ENCODE assay signal across 38 cellular contexts in the genomic region with DNA sequence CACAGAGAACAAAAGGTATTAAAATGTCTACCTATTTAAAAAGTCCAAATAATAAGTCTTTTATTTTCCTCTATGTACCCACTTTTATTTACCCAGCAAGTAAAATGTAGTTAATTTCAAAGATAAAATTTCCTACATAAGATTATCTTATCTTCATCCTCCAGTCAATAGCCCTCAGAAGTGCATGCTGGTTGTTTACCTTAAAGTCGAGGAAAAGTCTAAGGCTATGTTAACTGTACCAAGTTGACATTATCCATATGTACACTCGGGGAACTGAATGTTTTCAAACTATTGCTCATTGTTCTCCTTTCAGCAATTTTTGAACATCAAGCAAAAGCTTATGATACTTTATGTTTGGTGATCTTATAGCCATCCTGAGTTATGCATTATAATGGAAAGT. TPM values are rescaled to one million over a fixed set of nuclear protein-coding genes. Genes with fewer than 3 reads are reported as not detected.
"Had no signal": no experiment of that assay in that cellular context is flagged by ENCODE, and none has a peak within 500 bp of the region (broad histone marks: within the 10 kb centered on the region; RNA-seq: fewer than 3 reads in every experiment).

No MANE protein-coding gene starts in this region.

- FAIRE-seq: astrocyte, TTC549 had no signal

- H3K27ac ChIP-seq: adrenal gland, body of pancreas, brain microvascular endothelial cell, breast epithelium, WERI-Rb-1 had no signal

- H3K36me3 ChIP-seq: adrenal gland, brain microvascular endothelial cell, breast epithelium, WERI-Rb-1 had no signal

- ATAC-seq: activated CD8-positive, alpha-beta T cell treated with anti-CD3 and anti-CD28 coated beads for 36 hours; activated naive CD4-positive, alpha-beta T cell treated with anti-CD3 and anti-CD28 coated beads, Interleukin-2, amount 50 U/mL, for 72 hours; activated T-cell treated with anti-CD3 and anti-CD28 coated beads, Interleukin-2, amount 50 U/mL, for 4 hours; activated T-cell treated with anti-CD3 and anti-CD28 coated beads, Interleukin-2, amount 50 U/mL, for 72 hours; activated T-helper 17 cell treated with anti-CD3 and anti-CD28 coated beads, Interleukin-2, amount 50 U/mL, for 72 hours; body of pancreas; WTC11 had no signal

- H3K9me3 ChIP-seq: adrenal gland had no signal

- H3K4me3 ChIP-seq: adrenal gland, body of pancreas, breast epithelium had no signal

- DNase-seq: activated CD4-positive, alpha-beta memory T cell treated with anti-CD3 and anti-CD28 coated beads for 36 hours; activated CD4-positive, alpha-beta T cell treated with anti-CD3 and anti-CD28 coated beads for 4 hours; activated CD4-positive, alpha-beta T cell treated with anti-CD3 and anti-CD28 coated beads, Interleukin-2, amount 10 ng/mL, durations not matched to agents 24 days and 14 days; activated CD4-positive, alpha-beta T cell treated with anti-CD3 and anti-CD28 coated beads, Interleukin-2, amount 50 U/mL, for 1 hour; activated CD4-positive, alpha-beta T cell treated with anti-CD3 and anti-CD28 coated beads, Interleukin-2, amount 50 U/mL, for 4 hours; activated CD4-positive, CD25-positive, alpha-beta regulatory T cell; activated CD4-positive, CD25-positive, alpha-beta regulatory T cell treated with anti-CD3 and anti-CD28 coated beads, Interleukin-2, amount 50 U/mL, for 72 hours; activated CD8-positive, alpha-beta memory T cell treated with anti-CD3 and anti-CD28 coated beads, Interleukin-2, amount 50 U/mL, for 4 hours; activated CD8-positive, alpha-beta T cell treated with anti-CD3 and anti-CD28 coated beads for 36 hours; activated effector memory CD4-positive, alpha-beta T cell treated with anti-CD3 and anti-CD28 coated beads, Interleukin-2, amount 50 U/mL, for 16 hours; activated gamma-delta T cell treated with Interleukin-2 at 50 U/mL for 16 hours; activated naive CD4-positive, alpha-beta T cell; activated naive CD4-positive, alpha-beta T cell treated with anti-CD3 and anti-CD28 coated beads for 36 hours; activated naive CD4-positive, alpha-beta T cell treated with anti-CD3 and anti-CD28 coated beads, Interleukin-2, amount 50 U/mL, for 16 hours; activated naive CD8-positive, alpha-beta T cell treated with anti-CD3 and anti-CD28 coated beads for 36 hours; activated T-cell treated with anti-CD3 and anti-CD28 coated beads for 4 hours; activated T-cell treated with anti-CD3 and anti-CD28 coated beads, Interleukin-2, amount 50 U/mL, for 1 hour; activated T-cell treated with anti-CD3 and anti-CD28 coated beads, Interleukin-2, amount 50 U/mL, for 4 hours; activated T-cell treated with anti-CD3 and anti-CD28 coated beads, Interleukin-2, amount 50 U/mL, for 72 hours; adrenal gland; amniotic stem cell; aorta; body of pancreas; brain microvascular endothelial cell; central memory CD4-positive, alpha-beta T cell; T-helper 1 cell; T-helper 2 cell; T-helper 9 cell; WERI-Rb-1 had no signal

- H3K27me3 ChIP-seq: adrenal gland, body of pancreas, brain microvascular endothelial cell, breast epithelium had no signal

- H3K4me1 ChIP-seq: adrenal gland, body of pancreas, breast epithelium had no signal

RNA-seq across cellular contexts. Expression of gene LIPF, which starts 24.1 kb away (rescaled TPM):
- total RNA-seq: activated CD4-positive, alpha-beta memory T cell treated with anti-CD3 and anti-CD28 coated beads for 36 hours; activated CD4-positive, alpha-beta T cell treated with anti-CD3 and anti-CD28 coated beads, Interleukin-2, amount 10 ng/mL, durations not matched to agents 24 days and 14 days; activated CD8-positive, alpha-beta memory T cell treated with anti-CD3 and anti-CD28 coated beads for 36 hours; activated CD8-positive, alpha-beta T cell treated with anti-CD3 and anti-CD28 coated beads for 36 hours; activated naive CD4-positive, alpha-beta T cell treated with anti-CD3 and anti-CD28 coated beads for 36 hours; activated naive CD4-positive, alpha-beta T cell treated with anti-CD3 and anti-CD28 coated beads, Interleukin-2, amount 50 U/mL, for 72 hours; activated naive CD8-positive, alpha-beta T cell treated with anti-CD3 and anti-CD28 coated beads for 36 hours; activated T-cell treated with anti-CD3 and anti-CD28 coated beads, Interleukin-2, amount 50 U/mL, for 4 hours; activated T-cell treated with anti-CD3 and anti-CD28 coated beads, Interleukin-2, amount 50 U/mL, for 72 hours; activated T-helper 1 cell treated with anti-CD3 and anti-CD28 coated beads, Interleukin-12 subunit alpha, Interleukin-12 subunit beta, Interleukin-2, Interleukin-4 antibody, amounts not matched to agents 30 ng/mL and 10 ng/mL and 1 ng/mL, durations not matched to agents 14 hours and 24 hours and 36 hours; activated T-helper 17 cell treated with anti-CD3 and anti-CD28 coated beads, Interleukin-2, amount 50 U/mL, for 72 hours; aorta; astrocyte; body of pancreas; breast epithelium; cardiac septum; WTC11 had no signal

RNA-seq across cellular contexts. Expression of gene LIPJ, which starts 53.6 kb away (rescaled TPM):
- total RNA-seq: activated CD4-positive, alpha-beta memory T cell treated with anti-CD3 and anti-CD28 coated beads for 36 hours; activated CD4-positive, alpha-beta T cell treated with anti-CD3 and anti-CD28 coated beads, Interleukin-2, amount 10 ng/mL, durations not matched to agents 24 days and 14 days; activated CD8-positive, alpha-beta memory T cell treated with anti-CD3 and anti-CD28 coated beads for 36 hours; activated CD8-positive, alpha-beta T cell treated with anti-CD3 and anti-CD28 coated beads for 36 hours; activated naive CD4-positive, alpha-beta T cell treated with anti-CD3 and anti-CD28 coated beads for 36 hours; activated naive CD4-positive, alpha-beta T cell treated with anti-CD3 and anti-CD28 coated beads, Interleukin-2, amount 50 U/mL, for 72 hours; activated naive CD8-positive, alpha-beta T cell treated with anti-CD3 and anti-CD28 coated beads for 36 hours; activated T-cell treated with anti-CD3 and anti-CD28 coated beads, Interleukin-2, amount 50 U/mL, for 4 hours; activated T-cell treated with anti-CD3 and anti-CD28 coated beads, Interleukin-2, amount 50 U/mL, for 72 hours; activated T-helper 1 cell treated with anti-CD3 and anti-CD28 coated beads, Interleukin-12 subunit alpha, Interleukin-12 subunit beta, Interleukin-2, Interleukin-4 antibody, amounts not matched to agents 30 ng/mL and 10 ng/mL and 1 ng/mL, durations not matched to agents 14 hours and 24 hours and 36 hours; activated T-helper 17 cell treated with anti-CD3 and anti-CD28 coated beads, Interleukin-2, amount 50 U/mL, for 72 hours; astrocyte; cardiac septum had no signal
